ENCODE assay signal across 10 cellular contexts in genomic region chr16:88634994-88635670, GRCh38. TPM values are rescaled to one million over a fixed set of nuclear protein-coding genes. Genes with fewer than 3 reads are reported as not detected.
DNase-seq lines count a peak whose midpoint lies in the region; ATAC-seq and TF ChIP-seq lines count a peak whose summit lies in the region.
"Had no signal": no experiment of that assay in that cellular context is flagged by ENCODE, and none has a peak within 500 bp of the region (broad histone marks: within the 10 kb centered on the region; RNA-seq: fewer than 3 reads in every experiment).

No MANE protein-coding gene starts in this region.

- H3K27me3 ChIP-seq in KMS-11 (ENCODE audit: insufficient read depth, low read depth) (peaks cover 48% of the 10 kb centered on the region), prostate gland (replicated peaks; ENCODE audit: insufficient read depth) (peaks cover 11% of the 10 kb centered on the region)
- no peaks in the 10 kb centered on the region for H3K27me3 ChIP-seq in effector memory CD4-positive, alpha-beta T cell (replicated peaks; ENCODE audit: control insufficient read depth, insufficient read depth, low read length, poor library complexity, severe bottlenecking)

- TF ChIP-seq CTCF in KMS-11 (conservative IDR thresholded peaks at IDR 0.05; ENCODE audit: low read depth, low read length) = no peak
- TF ChIP-seq CTCF in prostate gland (IDR thresholded peaks at IDR 0.05) = no peak

- H3K4me3 ChIP-seq in KMS-11 (IDR thresholded peaks at IDR 0.05; ENCODE audit: insufficient read depth, low read depth, low read length) (no peak overlapping the region), prostate gland (peak overlapping the region; percentile 2 to 8)
- peak overlapping the region; percentile 73 for H3K4me3 ChIP-seq in effector memory CD4-positive, alpha-beta T cell (ENCODE audit: insufficient read depth, low read depth, low read length, poor library complexity, severe bottlenecking)

- 49% methylated on average over 27 of the region's 28 CpGs for WGBS in prostate gland

- peak overlapping the region; percentile 69; the same call in 1 of the 2 replicates for H2AFZ ChIP-seq in KMS-11 (ENCODE audit: low read depth)

- no peaks in the 10 kb centered on the region for H3K36me3 ChIP-seq in ES-I3 (ENCODE audit: insufficient read depth, low read length)
- no peaks in the 10 kb centered on the region for H3K36me3 ChIP-seq in KMS-11 (ENCODE audit: insufficient read depth)
- peaks cover 15% of the 10 kb centered on the region for H3K36me3 ChIP-seq in effector memory CD4-positive, alpha-beta T cell (ENCODE audit: control insufficient read depth, insufficient read depth, low read length)
- peaks cover 3 to 15% of the 10 kb centered on the region in 2 donors for H3K36me3 ChIP-seq in prostate gland

- peaks cover 4% of the 10 kb centered on the region; the same call in 1 of the 2 replicates for H3K4me1 ChIP-seq in ES-I3 (ENCODE audit: insufficient read depth, low read length)
- H3K4me1 ChIP-seq in KMS-11 (ENCODE audit: low read depth, poor library complexity, severe bottlenecking) = peaks cover 35% of the 10 kb centered on the region
- peaks cover 39% of the 10 kb centered on the region for H3K4me1 ChIP-seq in effector memory CD4-positive, alpha-beta T cell (ENCODE audit: control insufficient read depth, insufficient read depth, low read length, poor library complexity, severe bottlenecking)
- H3K4me1 ChIP-seq in prostate gland (replicated peaks) = no peaks in the 10 kb centered on the region

- no peaks in the 10 kb centered on the region for H4K20me1 ChIP-seq in KMS-11 (ENCODE audit: insufficient read depth)

- no peak for DNase-seq in effector memory CD4-positive, alpha-beta T cell
- DNase-seq in prostate gland (ENCODE audit: low spot score) (no peak), iPS-NIHi7 (ENCODE audit: extremely low spot score) (no peak), DMS114 treated with DMSO at 0.1 percent for 48 hours (lab: John Stamatoyannopoulos, UW; ENCODE audit: unreplicated experiment) (no peak), NCI-H82 treated with DMSO at 0.1 percent for 48 hours (lab: John Stamatoyannopoulos, UW; ENCODE audit: unreplicated experiment) (no peak)

- H3K4me2 ChIP-seq in KMS-11 = peak overlapping the region; percentile 96

- TF ChIP-seq POLR2A in prostate gland (IDR thresholded peaks at IDR 0.05) = no peak

- intact Hi-C loops in prostate gland (cut with DNase I) = no loop called here

- no peak overlapping the region for H3K27ac ChIP-seq in KMS-11
- H3K27ac ChIP-seq in effector memory CD4-positive, alpha-beta T cell (ENCODE audit: insufficient read depth, low read length, poor library complexity, severe bottlenecking) = peak overlapping the region; percentile 49
- H3K27ac ChIP-seq in prostate gland = no peak overlapping the region

- no peak for ATAC-seq in GM21786 (IDR thresholded peaks at IDR 0.05; ENCODE audit: unreplicated experiment)
- ATAC-seq: HCT116 had no signal

- H3K9ac ChIP-seq in ES-I3 (ENCODE audit: low read depth, low read length) = peak overlapping the region; percentile 67; the same call in 1 of the 2 replicates
- H3K9ac ChIP-seq in KMS-11 = no peak overlapping the region

- no peaks in the 10 kb centered on the region for H3K9me3 ChIP-seq in ES-I3 (ENCODE audit: control insufficient read depth, insufficient read depth, low read length)
- H3K9me3 ChIP-seq in effector memory CD4-positive, alpha-beta T cell (ENCODE audit: control insufficient read depth, low read length) = no peaks in the 10 kb centered on the region
- H3K9me3 ChIP-seq in prostate gland = no peaks in the 10 kb centered on the region

- H3K79me2 ChIP-seq in KMS-11 (ENCODE audit: insufficient read depth, low read depth) = no peaks in the 10 kb centered on the region

RNA-seq across cellular contexts. Expression of gene IL17C, which starts 3.2 kb away (rescaled TPM):
- total RNA-seq in prostate gland = under 1 TPM in 1 of 2 donors, not detected in 1; 0.97 TPM
- total RNA-seq: SK-MEL-5 had no signal

RNA-seq across cellular contexts. Expression of gene CYBA, which starts 15.7 kb away (rescaled TPM):
- 100 to 1,000 TPM in 1 of 2 donors, 10 to 100 TPM in 1; 86.0 to 155 TPM for total RNA-seq in prostate gland

RNA-seq across cellular contexts. Expression of gene MVD, which starts 27.8 kb away (rescaled TPM):
- total RNA-seq in prostate gland = 10 to 100 TPM; 34.7 to 40.0 TPM

RNA-seq across cellular contexts. Expression of gene SNAI3, which starts 51.2 kb away (rescaled TPM):
- 1 to 10 TPM in 1 of 2 donors, under 1 TPM in 1; 0.46 to 2.8 TPM for total RNA-seq in prostate gland
- total RNA-seq: SK-MEL-5 had no signal
